Comparison of ENCODE assay signal across 1 cellular context in the genomic region with DNA sequence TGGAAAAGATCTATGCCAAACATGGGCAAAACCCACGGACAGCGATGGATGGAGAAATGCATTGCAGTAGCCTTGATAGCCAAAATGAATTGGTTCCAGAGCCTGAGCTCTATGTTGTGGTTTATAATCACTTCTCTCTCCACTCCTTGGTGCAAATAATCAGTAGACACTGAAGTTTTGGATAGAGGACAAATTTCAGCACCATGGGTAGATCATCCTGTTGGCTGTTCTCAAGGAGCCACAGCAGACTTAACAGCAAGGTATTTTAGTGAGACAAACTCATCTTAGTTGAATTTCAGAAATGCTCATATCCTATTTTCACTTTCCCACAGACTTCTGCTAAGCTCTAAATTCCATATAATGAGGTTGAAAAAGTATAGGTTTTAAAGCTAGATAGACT.
TF ChIP-seq lines count a peak whose summit lies in the region.

No MANE protein-coding gene starts in this region.

TF ChIP-seq in K562, 482 proteins besides CTCF, POLR2A, EP300 and RAD21 (continued from another document):
- TF ChIP-seq REST (CRISPR knock-in tag; IDR thresholded peaks at IDR 0.05; ENCODE audit: low read depth) (peak; percentile 90), CBX3 (IDR thresholded peaks at IDR 0.05; ENCODE audit: borderline replicate concordance in 1 of 2, low read length in 2 of 2) (no peak), MCM7 (IDR thresholded peaks at IDR 0.05) (no peak)
